In genomic region chr4:7719354-7720174, GRCh38 we compare ENCODE assay signal across 8 cellular contexts.
DNase-seq lines count a peak whose midpoint lies in the region; ATAC-seq, FAIRE-seq and TF ChIP-seq lines count a peak whose summit lies in the region.

No MANE protein-coding gene starts in this region.

- H3K4me1 ChIP-seq in PC-3 (ENCODE audit: insufficient read depth, low read length): 0 out of 2 replicates have a peak, but pooled peaks cover 3% of the 10 kb centered on the region

- H3K4me3 Mint-ChIP-seq in activated T-helper 17 cell treated with anti-CD3 and anti-CD28 coated beads, Interleukin-2, amount 50 U/mL, for 72 hours: no peak overlapping the region

- H3K4me3 ChIP-seq in AG04449 (ENCODE audit: low read depth, low read length): no peak overlapping the region
- H3K4me3 ChIP-seq in PC-3 (ENCODE audit: low read length): peak overlapping the region; percentile 28; the same call in 1 of the 2 replicates
- H3K4me3 ChIP-seq in fibroblast of villous mesenchyme (ENCODE audit: low read depth, low read length): no peak overlapping the region

- TF ChIP-seq CTCF in AG04449 (IDR thresholded peaks at IDR 0.05; ENCODE audit: insufficient read depth, low read length, missing control alignments): peak; percentile 88
- peak; percentile 79 for TF ChIP-seq CTCF in PC-3 (conservative IDR thresholded peaks at IDR 0.05; ENCODE audit: low read depth, low read length)
- peak; percentile 78 for TF ChIP-seq CTCF in fibroblast of villous mesenchyme (IDR thresholded peaks at IDR 0.05; ENCODE audit: insufficient read depth, low read depth, low read length)

- peak overlapping the region; percentile 55 for H2AFZ ChIP-seq in PC-3 (ENCODE audit: low read length)

- CTCF ChIA-PET in AG04449 (lab: Yijun Ruan, JAX) (interaction anchor here (0.6 to 4.3 kb wide), 53 partner anchors 8 to 649 kb away, joined by 3 to 41 read pairs (median 4); partner anchors contain the start of gene SORCS2), PC-3 (lab: Charles Lee) (interaction anchor here (1.0 kb wide), 1 partner anchor 82 kb away, joined by 3 read pairs; no protein-coding TSS in a partner anchor)

- no peaks in the 10 kb centered on the region for H3K27me3 ChIP-seq in PC-3 (ENCODE audit: low read length)

- H3K9ac ChIP-seq in PC-3 (ENCODE audit: low read length): no peak overlapping the region

- H3K27ac ChIP-seq in PC-3 (ENCODE audit: low read length): no peak overlapping the region

- peaks cover 24% of the 10 kb centered on the region for H3K27me3 Mint-ChIP-seq in activated T-helper 17 cell treated with anti-CD3 and anti-CD28 coated beads, Interleukin-2, amount 50 U/mL, for 72 hours

- no peaks in the 10 kb centered on the region for H3K79me2 ChIP-seq in PC-3 (ENCODE audit: low read length)

- intact Hi-C loops in PC-3 (cut with micrococcal nuclease): loop anchor here (1.0 kb wide), 1 partner anchor 257 kb away; no protein-coding TSS in a partner anchor
- intact Hi-C loops in posterior cingulate gyrus (cut with DNase I): loop anchor here (1.0 kb wide), 2 partner anchors 257 to 527 kb away; partner anchors contain the start of gene SORCS2

- POLR2A ChIA-PET in AG04449 (lab: Yijun Ruan, JAX): no interaction called here
- POLR2A ChIA-PET in PC-3 (lab: Charles Lee; ENCODE audit: unreplicated experiment): no interaction called here

- no peaks in the 10 kb centered on the region for H3K9me2 ChIP-seq in PC-3 (replicated peaks; ENCODE audit: low read length)

- no peaks in the 10 kb centered on the region for H3F3A ChIP-seq in PC-3 (ENCODE audit: low read length, unreplicated experiment)

- FAIRE-seq in GM18507 (lab: Jason Lieb, UNC) (no peak), urothelium cell line (lab: Jason Lieb, UNC) (no peak)

- H3K27ac Mint-ChIP-seq in activated T-helper 17 cell treated with anti-CD3 and anti-CD28 coated beads, Interleukin-2, amount 50 U/mL, for 72 hours: no peak overlapping the region

- peaks cover 8% of the 10 kb centered on the region for H3K9me3 Mint-ChIP-seq in activated T-helper 17 cell treated with anti-CD3 and anti-CD28 coated beads, Interleukin-2, amount 50 U/mL, for 72 hours

- no peaks in the 10 kb centered on the region for H3K36me3 ChIP-seq in PC-3 (ENCODE audit: low read depth, low read length)

- DNase-seq in AG04449 (ENCODE audit: low read depth, low spot score): no peak
- peak; percentile 46 for DNase-seq in GM18507 (ENCODE audit: extremely low spot score, insufficient read length, low read depth)
- peak; percentile 54 for DNase-seq in PC-3
- peak; percentile 36 for DNase-seq in fibroblast of villous mesenchyme (ENCODE audit: low read depth)
- DNase-seq in posterior cingulate gyrus: peak; percentile 46 to 96 (median 81)
- DNase-seq in urothelium cell line (ENCODE audit: low spot score): peak; percentile 75

- peak overlapping the region; percentile 73 for H3K4me2 ChIP-seq in PC-3 (ENCODE audit: low read length)

- no TSS peak for BruUV-seq in PC-3 (replicated peaks; lab: Mats Ljungman, UMichigan)

- ATAC-seq in PC-3 (peak; percentile 77), HG03135 (IDR thresholded peaks at IDR 0.05; ENCODE audit: unreplicated experiment) (no peak)
- ATAC-seq in activated T-helper 17 cell treated with anti-CD3 and anti-CD28 coated beads, Interleukin-2, amount 50 U/mL, for 72 hours (replicated peaks): peak; percentile 60

- H3K9me3 ChIP-seq in PC-3 (ENCODE audit: low read length): no peaks in the 10 kb centered on the region

- H3K36me3 Mint-ChIP-seq in activated T-helper 17 cell treated with anti-CD3 and anti-CD28 coated beads, Interleukin-2, amount 50 U/mL, for 72 hours (ENCODE audit: low read depth): no peaks in the 10 kb centered on the region

- peaks cover 7% of the 10 kb centered on the region for H3K4me1 Mint-ChIP-seq in activated T-helper 17 cell treated with anti-CD3 and anti-CD28 coated beads, Interleukin-2, amount 50 U/mL, for 72 hours

- no peaks in the 10 kb centered on the region for H4K20me1 ChIP-seq in PC-3 (ENCODE audit: low read length)
